Comparison of ENCODE assay signal across 22 cellular contexts in genomic region chr2:188957646-188958045, GRCh38. TPM values are rescaled to one million over a fixed set of nuclear protein-coding genes. Genes with fewer than 3 reads are reported as not detected.
DNase-seq lines count a peak whose midpoint lies in the region; ATAC-seq, FAIRE-seq and TF ChIP-seq lines count a peak whose summit lies in the region.
"Had no signal": no experiment of that assay in that cellular context is flagged by ENCODE, and none has a peak within 500 bp of the region (broad histone marks: within the 10 kb centered on the region; RNA-seq: fewer than 3 reads in every experiment).

No MANE protein-coding gene starts in this region.

- H2AFZ ChIP-seq in ACC112 (ENCODE audit: low read length, unreplicated experiment), result peak overlapping the region; percentile 12
- H2AFZ ChIP-seq in GM23248, result 0 out of 2 replicates have a peak overlapping the region, but pooled peaks have one; percentile 50

- H3K27me3 ChIP-seq in ACC112 (ENCODE audit: insufficient read depth, low read length) (no peaks in the 10 kb centered on the region), GM23248 (replicated peaks; ENCODE audit: insufficient read depth) (no peaks in the 10 kb centered on the region), bronchial epithelial cell (ENCODE audit: control insufficient read depth, insufficient read depth, low read length) (no peaks in the 10 kb centered on the region)
- H3K27me3 ChIP-seq: BE2C; BLaER1 treated with 17β-estradiol and CSF1 and Interleukin-3, amounts not matched to agents 10 nM and 100 nM had no signal

- no peak overlapping the region for H3K27ac ChIP-seq in ACC112 (ENCODE audit: low read depth, low read length)
- H3K27ac ChIP-seq in GM23248, result no peak overlapping the region
- H3K27ac ChIP-seq: BLaER1 treated with 17β-estradiol and CSF1 and Interleukin-3, amounts not matched to agents 10 nM and 100 nM had no signal

- H3K36me3 ChIP-seq in ACC112 (ENCODE audit: insufficient read depth, low read length) (no peaks in the 10 kb centered on the region), GM23248 (ENCODE audit: low read depth) (no peaks in the 10 kb centered on the region), bronchial epithelial cell (ENCODE audit: control insufficient read depth, insufficient read depth, low read length) (no peaks in the 10 kb centered on the region)
- H3K36me3 ChIP-seq: BE2C; BLaER1 treated with 17β-estradiol and CSF1 and Interleukin-3, amounts not matched to agents 10 nM and 100 nM; HAP-1 had no signal

- H3K4me2 ChIP-seq in GM23248 (ENCODE audit: unreplicated experiment), result no peak overlapping the region
- H3K4me2 ChIP-seq: BLaER1 treated with 17β-estradiol and CSF1 and Interleukin-3, amounts not matched to agents 10 nM and 100 nM had no signal

- in situ Hi-C loops in GM23248 (cut with MboI), result no loop called here

- H3K27me3 Mint-ChIP-seq in stimulated activated naive CD8-positive, alpha-beta T cell treated with anti-CD3 and anti-CD28 coated beads, Interleukin-15, amount 100 ng/mL, for 72 hours, result peaks cover 11% of the 10 kb centered on the region

- no peaks in the 10 kb centered on the region; the same call in 1 of the 2 replicates for H3K9me2 ChIP-seq in GM23248 (ENCODE audit: insufficient read depth)

- H3K4me1 Mint-ChIP-seq in stimulated activated naive CD8-positive, alpha-beta T cell treated with anti-CD3 and anti-CD28 coated beads, Interleukin-15, amount 100 ng/mL, for 72 hours, result peaks cover 5% of the 10 kb centered on the region
- H3K4me1 Mint-ChIP-seq: CD14-positive monocyte; CD8-positive, alpha-beta memory T cell had no signal

- no peaks in the 10 kb centered on the region for H3F3A ChIP-seq in GM23248 (ENCODE audit: insufficient read depth)

- H4K20me1 ChIP-seq in GM23248 (ENCODE audit: insufficient read depth), result no peaks in the 10 kb centered on the region
- H4K20me1 ChIP-seq: BLaER1 treated with 17β-estradiol and CSF1 and Interleukin-3, amounts not matched to agents 10 nM and 100 nM had no signal

- DNase-seq in GM23248, result no peak
- peak; percentile 48 for DNase-seq in bronchial epithelial cell (ENCODE audit: low read depth)
- peak; percentile 38 for DNase-seq in fibroblast of mammary gland (ENCODE audit: low read depth)
- DNase-seq in AG08395 (ENCODE audit: low spot score), result no peak
- no peak for DNase-seq in HPDE6-E6E7 (ENCODE audit: extremely low spot score)
- no peak for DNase-seq in stimulated activated naive CD8-positive, alpha-beta T cell treated with anti-CD3 and anti-CD28 coated beads, Interleukin-15, amount 100 ng/mL, for 72 hours
- DNase-seq: AML-193; BE2C; CD4-positive, alpha-beta T cell; CD8-positive, alpha-beta memory T cell; DMS 273 treated with DMSO at 0.1 percent for 48 hours; DMS79; EL; GDM1; GOT3 had no signal

- H3K4me1 ChIP-seq in ACC112 (ENCODE audit: control insufficient read depth, insufficient read depth, low read length, unreplicated experiment), result no peaks in the 10 kb centered on the region
- no peaks in the 10 kb centered on the region for H3K4me1 ChIP-seq in GM23248 (ENCODE audit: insufficient read depth)
- H3K4me1 ChIP-seq: BE2C; BLaER1 treated with 17β-estradiol and CSF1 and Interleukin-3, amounts not matched to agents 10 nM and 100 nM; HAP-1 had no signal

- no peak overlapping the region for H3K9ac ChIP-seq in GM23248
- H3K9ac ChIP-seq: BLaER1 treated with 17β-estradiol and CSF1 and Interleukin-3, amounts not matched to agents 10 nM and 100 nM had no signal

- WGBS in GM23248 (ENCODE audit: low coverage in 1 of 2, low lambda C conversion rate in 2 of 2, missing lambda C conversion rate in 2 of 2), 2 experiments, result 67 to 68% methylated on average over 1 of the region's 1 CpG

- ATAC-seq in stimulated activated naive CD8-positive, alpha-beta T cell treated with anti-CD3 and anti-CD28 coated beads, Interleukin-15, amount 100 ng/mL, for 72 hours, result no peak
- ATAC-seq: GM12878 had no signal

- peaks cover 10 to 15% of the 10 kb centered on the region in 2 donors for H3K9me3 Mint-ChIP-seq in stimulated activated naive CD8-positive, alpha-beta T cell treated with anti-CD3 and anti-CD28 coated beads, Interleukin-15, amount 100 ng/mL, for 72 hours

- no peak overlapping the region for H3K4me3 ChIP-seq in ACC112 (ENCODE audit: low read depth, low read length)
- no peak overlapping the region for H3K4me3 ChIP-seq in GM23248
- H3K4me3 ChIP-seq in bronchial epithelial cell (ENCODE audit: low read depth, low read length), result no peak overlapping the region
- no peak overlapping the region for H3K4me3 ChIP-seq in fibroblast of mammary gland (ENCODE audit: control insufficient read depth, low read depth, low read length)
- H3K4me3 ChIP-seq: BLaER1 treated with 17β-estradiol and CSF1 and Interleukin-3, amounts not matched to agents 10 nM and 100 nM; GM12878; HAP-1 had no signal

- FAIRE-seq in bronchial epithelial cell (lab: Jason Lieb, UNC), result no peak
- FAIRE-seq: D721Med, GM12878, H54 had no signal

- H3K79me2 ChIP-seq in ACC112 (ENCODE audit: control insufficient read depth, insufficient read depth, low read length, unreplicated experiment), result no peaks in the 10 kb centered on the region
- no peaks in the 10 kb centered on the region for H3K79me2 ChIP-seq in GM23248 (ENCODE audit: insufficient read depth)

- H3K9me3 ChIP-seq in GM23248 (ENCODE audit: low read depth), result no peaks in the 10 kb centered on the region
- H3K9me3 ChIP-seq: BE2C; BLaER1 treated with 17β-estradiol and CSF1 and Interleukin-3, amounts not matched to agents 10 nM and 100 nM; HAP-1 had no signal

- H3K4me3 Mint-ChIP-seq in stimulated activated naive CD8-positive, alpha-beta T cell treated with anti-CD3 and anti-CD28 coated beads, Interleukin-15, amount 100 ng/mL, for 72 hours, result no peak overlapping the region
- H3K4me3 Mint-ChIP-seq: CD14-positive monocyte; CD4-positive, alpha-beta T cell; CD8-positive, alpha-beta memory T cell had no signal

- H3K27ac Mint-ChIP-seq in stimulated activated naive CD8-positive, alpha-beta T cell treated with anti-CD3 and anti-CD28 coated beads, Interleukin-15, amount 100 ng/mL, for 72 hours, result no peak overlapping the region
- H3K27ac Mint-ChIP-seq: CD14-positive monocyte; CD4-positive, alpha-beta T cell; CD8-positive, alpha-beta memory T cell had no signal

- TF ChIP-seq CTCF in bronchial epithelial cell (IDR thresholded peaks at IDR 0.05; ENCODE audit: insufficient read depth, low read length, severe bottlenecking) (no peak), fibroblast of mammary gland (conservative IDR thresholded peaks at IDR 0.05; ENCODE audit: control insufficient read depth, insufficient read depth, low read depth, low read length) (no peak)

RNA-seq across cellular contexts. Expression of gene COL3A1, which starts 16.5 kb away (rescaled TPM):
- 2,141 and 2,153 TPM in 2 replicates for total RNA-seq in GM23248 (2014; rRNA removed; shearing (Covaris generic))
- 977 and 987 TPM in 2 replicates for polyA plus RNA-seq in GM23248 (2016; fragmentation: Nextera tagmentation; extraction: Ambion mirVana)
- total RNA-seq in bronchial epithelial cell, result 1.4 and 43.4 TPM in 2 replicates
- total RNA-seq: CD4-positive, alpha-beta T cell had no signal
- polyA plus RNA-seq: CD14-positive monocyte; CD8-positive, alpha-beta memory T cell had no signal

Comparison
In these comparisons a context has a peak if more than half of its experiments do, and no peak if none do; other contexts are left out.
1. DNase-seq: peak in bronchial epithelial cell (single experiment) and fibroblast of mammary gland (single experiment); none in GM23248 (single experiment), AG08395 (single experiment), HPDE6-E6E7 (single experiment) and stimulated activated naive CD8-positive, alpha-beta T cell treated with anti-CD3 and anti-CD28 coated beads, Interleukin-15, amount 100 ng/mL, for 72 hours (0 of 2).
2. RNA of gene COL3A1, which starts 16.5 kb away (total RNA-seq): 2,141 to 2,153 TPM in GM23248; 1.4 to 43.4 TPM in bronchial epithelial cell; every median in the first group is over 10 times any median in the second.